In the genomic region with DNA sequence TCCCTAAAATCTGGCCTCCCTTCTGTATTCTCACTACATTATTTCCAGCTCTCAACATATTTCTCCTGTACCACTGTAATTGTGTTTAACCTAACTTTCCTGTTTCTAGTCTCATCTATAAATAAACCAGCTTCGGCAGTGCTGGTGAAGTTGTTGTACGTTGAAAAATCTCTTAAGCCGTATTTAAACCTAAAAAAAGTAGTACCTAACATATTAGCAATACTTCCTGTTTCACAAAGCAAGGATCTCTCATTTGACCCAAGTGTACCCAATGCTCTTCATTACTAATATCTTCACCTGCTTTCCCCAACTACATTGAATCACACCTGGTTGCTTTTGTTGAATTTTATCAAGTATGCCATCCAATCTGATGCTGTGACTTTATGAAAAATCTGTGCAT, we compare ENCODE assay signal across 11 cellular contexts. TPM values are rescaled to one million over a fixed set of nuclear protein-coding genes. Genes with fewer than 3 reads are reported as not detected.
"Had no signal": no experiment of that assay in that cellular context is flagged by ENCODE, and none has a peak within 500 bp of the region (broad histone marks: within the 10 kb centered on the region; RNA-seq: fewer than 3 reads in every experiment).

No MANE protein-coding gene starts in this region.

- FAIRE-seq: HTR-8/SVneo, K562 had no signal

- H3K9me3 ChIP-seq: HAP-1 had no signal

- DNase-seq: GM23248, GOT3, H7, HFFc6, IMR-90 had no signal

- H3K36me3 ChIP-seq: HAP-1 had no signal

- H3K9ac ChIP-seq: GM23248 had no signal

- H3K4me3 ChIP-seq: GM23248, HAP-1, K562 had no signal

- H2AFZ ChIP-seq: GM23248 had no signal

- ATAC-seq: HCT116 had no signal

- H3K27ac ChIP-seq: GM23248 had no signal

- H3K4me1 ChIP-seq: HAP-1 had no signal

RNA-seq across cellular contexts. Expression of a gene that starts 42.2 kb away (rescaled TPM):
- total RNA-seq: GM23248, H4, H7, HFFc6, HT-29, IMR-90, K562 had no signal
